In the genomic region with DNA sequence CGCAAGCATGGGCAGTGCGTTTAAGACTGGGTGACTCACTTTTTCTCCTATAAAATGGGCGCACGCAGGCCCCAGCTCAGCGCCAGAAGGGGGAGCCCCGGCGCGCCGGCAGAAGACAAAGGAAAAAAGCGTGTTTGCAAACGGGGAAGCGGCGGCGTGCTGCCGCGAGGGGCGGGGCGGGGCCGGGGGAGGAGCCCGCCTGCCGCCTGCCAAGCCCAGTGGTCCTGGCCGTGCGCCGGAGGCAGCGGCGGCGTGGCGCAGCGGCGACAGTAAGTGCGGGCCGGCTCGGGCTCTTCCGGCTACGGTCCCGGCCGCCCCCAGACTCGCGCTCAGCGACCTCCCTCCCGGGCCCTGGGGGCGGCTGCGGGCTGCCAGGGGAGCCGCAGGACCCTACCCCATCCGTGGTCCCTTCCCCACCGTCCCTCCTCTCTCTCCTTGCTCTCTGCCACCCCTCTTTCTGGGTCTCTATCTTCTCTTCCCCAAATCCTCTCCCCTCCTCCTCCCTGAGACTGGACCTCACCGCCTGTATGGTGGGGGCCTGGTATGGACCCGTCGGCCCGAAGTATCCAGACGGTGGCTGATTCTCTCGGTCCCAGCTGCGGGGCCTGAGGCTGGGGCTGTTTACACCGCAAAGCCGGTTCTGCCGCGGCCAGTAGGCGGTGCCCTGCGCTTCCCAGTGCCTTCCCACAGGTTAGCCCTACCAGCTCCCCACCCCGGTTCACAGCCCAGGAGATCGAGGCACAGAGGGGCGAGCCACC, we compare ENCODE assay signal across 1 cellular context.
TF ChIP-seq lines count a peak whose summit lies in the region.

A gene (plus strand): TSS at position 218 of the 758 bp plus-strand sequence. CDS start 51 bp downstream, at position 269.

TF ChIP-seq in K562, 482 proteins besides CTCF, POLR2A, EP300 and RAD21 (continued from another document and continues in another):
- TF ChIP-seq, protein P1, sequence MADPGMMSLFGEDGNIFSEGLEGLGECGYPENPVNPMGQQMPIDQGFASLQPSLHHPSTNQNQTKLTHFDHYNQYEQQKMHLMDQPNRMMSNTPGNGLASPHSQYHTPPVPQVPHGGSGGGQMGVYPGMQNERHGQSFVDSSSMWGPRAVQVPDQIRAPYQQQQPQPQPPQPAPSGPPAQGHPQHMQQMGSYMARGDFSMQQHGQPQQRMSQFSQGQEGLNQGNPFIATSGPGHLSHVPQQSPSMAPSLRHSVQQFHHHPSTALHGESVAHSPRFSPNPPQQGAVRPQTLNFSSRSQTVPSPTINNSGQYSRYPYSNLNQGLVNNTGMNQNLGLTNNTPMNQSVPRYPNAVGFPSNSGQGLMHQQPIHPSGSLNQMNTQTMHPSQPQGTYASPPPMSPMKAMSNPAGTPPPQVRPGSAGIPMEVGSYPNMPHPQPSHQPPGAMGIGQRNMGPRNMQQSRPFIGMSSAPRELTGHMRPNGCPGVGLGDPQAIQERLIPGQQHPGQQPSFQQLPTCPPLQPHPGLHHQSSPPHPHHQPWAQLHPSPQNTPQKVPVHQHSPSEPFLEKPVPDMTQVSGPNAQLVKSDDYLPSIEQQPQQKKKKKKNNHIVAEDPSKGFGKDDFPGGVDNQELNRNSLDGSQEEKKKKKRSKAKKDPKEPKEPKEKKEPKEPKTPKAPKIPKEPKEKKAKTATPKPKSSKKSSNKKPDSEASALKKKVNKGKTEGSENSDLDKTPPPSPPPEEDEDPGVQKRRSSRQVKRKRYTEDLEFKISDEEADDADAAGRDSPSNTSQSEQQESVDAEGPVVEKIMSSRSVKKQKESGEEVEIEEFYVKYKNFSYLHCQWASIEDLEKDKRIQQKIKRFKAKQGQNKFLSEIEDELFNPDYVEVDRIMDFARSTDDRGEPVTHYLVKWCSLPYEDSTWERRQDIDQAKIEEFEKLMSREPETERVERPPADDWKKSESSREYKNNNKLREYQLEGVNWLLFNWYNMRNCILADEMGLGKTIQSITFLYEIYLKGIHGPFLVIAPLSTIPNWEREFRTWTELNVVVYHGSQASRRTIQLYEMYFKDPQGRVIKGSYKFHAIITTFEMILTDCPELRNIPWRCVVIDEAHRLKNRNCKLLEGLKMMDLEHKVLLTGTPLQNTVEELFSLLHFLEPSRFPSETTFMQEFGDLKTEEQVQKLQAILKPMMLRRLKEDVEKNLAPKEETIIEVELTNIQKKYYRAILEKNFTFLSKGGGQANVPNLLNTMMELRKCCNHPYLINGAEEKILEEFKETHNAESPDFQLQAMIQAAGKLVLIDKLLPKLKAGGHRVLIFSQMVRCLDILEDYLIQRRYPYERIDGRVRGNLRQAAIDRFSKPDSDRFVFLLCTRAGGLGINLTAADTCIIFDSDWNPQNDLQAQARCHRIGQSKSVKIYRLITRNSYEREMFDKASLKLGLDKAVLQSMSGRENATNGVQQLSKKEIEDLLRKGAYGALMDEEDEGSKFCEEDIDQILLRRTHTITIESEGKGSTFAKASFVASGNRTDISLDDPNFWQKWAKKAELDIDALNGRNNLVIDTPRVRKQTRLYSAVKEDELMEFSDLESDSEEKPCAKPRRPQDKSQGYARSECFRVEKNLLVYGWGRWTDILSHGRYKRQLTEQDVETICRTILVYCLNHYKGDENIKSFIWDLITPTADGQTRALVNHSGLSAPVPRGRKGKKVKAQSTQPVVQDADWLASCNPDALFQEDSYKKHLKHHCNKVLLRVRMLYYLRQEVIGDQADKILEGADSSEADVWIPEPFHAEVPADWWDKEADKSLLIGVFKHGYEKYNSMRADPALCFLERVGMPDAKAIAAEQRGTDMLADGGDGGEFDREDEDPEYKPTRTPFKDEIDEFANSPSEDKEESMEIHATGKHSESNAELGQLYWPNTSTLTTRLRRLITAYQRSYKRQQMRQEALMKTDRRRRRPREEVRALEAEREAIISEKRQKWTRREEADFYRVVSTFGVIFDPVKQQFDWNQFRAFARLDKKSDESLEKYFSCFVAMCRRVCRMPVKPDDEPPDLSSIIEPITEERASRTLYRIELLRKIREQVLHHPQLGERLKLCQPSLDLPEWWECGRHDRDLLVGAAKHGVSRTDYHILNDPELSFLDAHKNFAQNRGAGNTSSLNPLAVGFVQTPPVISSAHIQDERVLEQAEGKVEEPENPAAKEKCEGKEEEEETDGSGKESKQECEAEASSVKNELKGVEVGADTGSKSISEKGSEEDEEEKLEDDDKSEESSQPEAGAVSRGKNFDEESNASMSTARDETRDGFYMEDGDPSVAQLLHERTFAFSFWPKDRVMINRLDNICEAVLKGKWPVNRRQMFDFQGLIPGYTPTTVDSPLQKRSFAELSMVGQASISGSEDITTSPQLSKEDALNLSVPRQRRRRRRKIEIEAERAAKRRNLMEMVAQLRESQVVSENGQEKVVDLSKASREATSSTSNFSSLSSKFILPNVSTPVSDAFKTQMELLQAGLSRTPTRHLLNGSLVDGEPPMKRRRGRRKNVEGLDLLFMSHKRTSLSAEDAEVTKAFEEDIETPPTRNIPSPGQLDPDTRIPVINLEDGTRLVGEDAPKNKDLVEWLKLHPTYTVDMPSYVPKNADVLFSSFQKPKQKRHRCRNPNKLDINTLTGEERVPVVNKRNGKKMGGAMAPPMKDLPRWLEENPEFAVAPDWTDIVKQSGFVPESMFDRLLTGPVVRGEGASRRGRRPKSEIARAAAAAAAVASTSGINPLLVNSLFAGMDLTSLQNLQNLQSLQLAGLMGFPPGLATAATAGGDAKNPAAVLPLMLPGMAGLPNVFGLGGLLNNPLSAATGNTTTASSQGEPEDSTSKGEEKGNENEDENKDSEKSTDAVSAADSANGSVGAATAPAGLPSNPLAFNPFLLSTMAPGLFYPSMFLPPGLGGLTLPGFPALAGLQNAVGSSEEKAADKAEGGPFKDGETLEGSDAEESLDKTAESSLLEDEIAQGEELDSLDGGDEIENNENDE (IDR thresholded peaks at IDR 0.05; ENCODE audit: low read depth, low read length): no peak
- TF ChIP-seq ZNF785 (CRISPR knock-in tag; IDR thresholded peaks at IDR 0.05) (no peak), ZFP36 (IDR thresholded peaks at IDR 0.05; ENCODE audit: low read depth, low read length, partially characterized antibody) (no peak), ZNF41 (CRISPR knock-in tag; conservative IDR thresholded peaks at IDR 0.05) (no peak), ZNF695 (CRISPR knock-in tag; IDR thresholded peaks at IDR 0.05) (no peak), PTRF (tag; IDR thresholded peaks at IDR 0.05) (no peak), SLC30A9 (CRISPR knock-in tag; IDR thresholded peaks at IDR 0.05) (no peak), NUFIP1 (IDR thresholded peaks at IDR 0.05; ENCODE audit: partially characterized antibody) (no peak), GABPB1 (CRISPR knock-in tag; IDR thresholded peaks at IDR 0.05) (peak; percentile 74), ERF (CRISPR knock-in tag; IDR thresholded peaks at IDR 0.05) (no peak), ZNF707 (CRISPR knock-in tag; conservative IDR thresholded peaks at IDR 0.05) (no peak), COPS2 (conservative IDR thresholded peaks at IDR 0.05) (no peak), KLF1 (tag; IDR thresholded peaks at IDR 0.05) (no peak), NCOA4 (IDR thresholded peaks at IDR 0.05; ENCODE audit: partially characterized antibody) (no peak), CBFA2T2 (conservative IDR thresholded peaks at IDR 0.05) (no peak), DNMT1 (IDR thresholded peaks at IDR 0.05) (no peak), ZKSCAN3 (CRISPR knock-in tag; IDR thresholded peaks at IDR 0.05) (no peak), ZNF431 (CRISPR knock-in tag; IDR thresholded peaks at IDR 0.05) (peak; percentile 52), CBX8 (IDR thresholded peaks at IDR 0.05; ENCODE audit: borderline replicate concordance, extremely low read depth, low read depth, low read length, poor library complexity, severe bottlenecking) (no peak), NFXL1 (CRISPR knock-in tag; IDR thresholded peaks at IDR 0.05) (no peak), SMARCE1 (IDR thresholded peaks at IDR 0.05) (peak; percentile 75; the same call in 1 of the 2 replicates), TAF9B (IDR thresholded peaks at IDR 0.05; ENCODE audit: partially characterized antibody) (no peak), MAFG (tag; conservative IDR thresholded peaks at IDR 0.05) (no peak), KAT2B (IDR thresholded peaks at IDR 0.05; ENCODE audit: low read depth, low read length) (no peak), RBM39 (optimal IDR thresholded peaks at IDR 0.05; ENCODE audit: low read depth, low read length) (no peak), DDX20 (tag; IDR thresholded peaks at IDR 0.05; ENCODE audit: low read depth) (no peak), BRD4 (IDR thresholded peaks at IDR 0.05) (no peak), TARDBP (IDR thresholded peaks at IDR 0.05) (no peak; the same call in 1 of the 2 replicates), BHLHE40 (IDR thresholded peaks at IDR 0.05; ENCODE audit: low read length) (0 out of 2 replicates have a peak, but pooled peaks have one; percentile 45), ATF1 (CRISPR knock-in tag; IDR thresholded peaks at IDR 0.05) (no peak), ATF1 (tag; IDR thresholded peaks at IDR 0.05) (peak; percentile 55; the same call in 1 of the 2 replicates), RBBP5 (IDR thresholded peaks at IDR 0.05; ENCODE audit: borderline replicate concordance, insufficient read depth, low read length, poor library complexity, severe bottlenecking) (peak; percentile 75), CBFA2T3 (IDR thresholded peaks at IDR 0.05) (no peak), ARID1B (IDR thresholded peaks at IDR 0.05) (peak; percentile 29), XRCC5 (IDR thresholded peaks at IDR 0.05; ENCODE audit: low read depth, low read length) (peak; percentile 42; the same call in 1 of the 2 replicates), BMI1 (IDR thresholded peaks at IDR 0.05; ENCODE audit: low read length) (no peak)
- TF ChIP-seq, protein P2, sequence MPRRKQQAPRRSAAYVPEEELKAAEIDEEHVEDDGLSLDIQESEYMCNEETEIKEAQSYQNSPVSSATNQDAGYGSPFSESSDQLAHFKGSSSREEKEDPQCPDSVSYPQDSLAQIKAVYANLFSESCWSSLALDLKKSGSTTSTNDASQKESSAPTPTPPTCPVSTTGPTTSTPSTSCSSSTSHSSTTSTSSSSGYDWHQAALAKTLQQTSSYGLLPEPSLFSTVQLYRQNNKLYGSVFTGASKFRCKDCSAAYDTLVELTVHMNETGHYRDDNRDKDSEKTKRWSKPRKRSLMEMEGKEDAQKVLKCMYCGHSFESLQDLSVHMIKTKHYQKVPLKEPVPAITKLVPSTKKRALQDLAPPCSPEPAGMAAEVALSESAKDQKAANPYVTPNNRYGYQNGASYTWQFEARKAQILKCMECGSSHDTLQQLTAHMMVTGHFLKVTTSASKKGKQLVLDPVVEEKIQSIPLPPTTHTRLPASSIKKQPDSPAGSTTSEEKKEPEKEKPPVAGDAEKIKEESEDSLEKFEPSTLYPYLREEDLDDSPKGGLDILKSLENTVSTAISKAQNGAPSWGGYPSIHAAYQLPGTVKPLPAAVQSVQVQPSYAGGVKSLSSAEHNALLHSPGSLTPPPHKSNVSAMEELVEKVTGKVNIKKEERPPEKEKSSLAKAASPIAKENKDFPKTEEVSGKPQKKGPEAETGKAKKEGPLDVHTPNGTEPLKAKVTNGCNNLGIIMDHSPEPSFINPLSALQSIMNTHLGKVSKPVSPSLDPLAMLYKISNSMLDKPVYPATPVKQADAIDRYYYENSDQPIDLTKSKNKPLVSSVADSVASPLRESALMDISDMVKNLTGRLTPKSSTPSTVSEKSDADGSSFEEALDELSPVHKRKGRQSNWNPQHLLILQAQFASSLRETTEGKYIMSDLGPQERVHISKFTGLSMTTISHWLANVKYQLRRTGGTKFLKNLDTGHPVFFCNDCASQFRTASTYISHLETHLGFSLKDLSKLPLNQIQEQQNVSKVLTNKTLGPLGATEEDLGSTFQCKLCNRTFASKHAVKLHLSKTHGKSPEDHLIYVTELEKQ (CRISPR knock-in tag; IDR thresholded peaks at IDR 0.05): no peak
- TF ChIP-seq, protein P3, sequence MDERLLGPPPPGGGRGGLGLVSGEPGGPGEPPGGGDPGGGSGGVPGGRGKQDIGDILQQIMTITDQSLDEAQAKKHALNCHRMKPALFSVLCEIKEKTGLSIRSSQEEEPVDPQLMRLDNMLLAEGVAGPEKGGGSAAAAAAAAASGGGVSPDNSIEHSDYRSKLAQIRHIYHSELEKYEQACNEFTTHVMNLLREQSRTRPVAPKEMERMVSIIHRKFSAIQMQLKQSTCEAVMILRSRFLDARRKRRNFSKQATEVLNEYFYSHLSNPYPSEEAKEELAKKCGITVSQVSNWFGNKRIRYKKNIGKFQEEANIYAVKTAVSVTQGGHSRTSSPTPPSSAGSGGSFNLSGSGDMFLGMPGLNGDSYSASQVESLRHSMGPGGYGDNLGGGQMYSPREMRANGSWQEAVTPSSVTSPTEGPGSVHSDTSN (CRISPR knock-in tag; IDR thresholded peaks at IDR 0.05; ENCODE audit: low read depth): no peak
- TF ChIP-seq, protein P3 (tag; conservative IDR thresholded peaks at IDR 0.05; ENCODE audit: low read depth): no peak
- TF ChIP-seq, protein P4, sequence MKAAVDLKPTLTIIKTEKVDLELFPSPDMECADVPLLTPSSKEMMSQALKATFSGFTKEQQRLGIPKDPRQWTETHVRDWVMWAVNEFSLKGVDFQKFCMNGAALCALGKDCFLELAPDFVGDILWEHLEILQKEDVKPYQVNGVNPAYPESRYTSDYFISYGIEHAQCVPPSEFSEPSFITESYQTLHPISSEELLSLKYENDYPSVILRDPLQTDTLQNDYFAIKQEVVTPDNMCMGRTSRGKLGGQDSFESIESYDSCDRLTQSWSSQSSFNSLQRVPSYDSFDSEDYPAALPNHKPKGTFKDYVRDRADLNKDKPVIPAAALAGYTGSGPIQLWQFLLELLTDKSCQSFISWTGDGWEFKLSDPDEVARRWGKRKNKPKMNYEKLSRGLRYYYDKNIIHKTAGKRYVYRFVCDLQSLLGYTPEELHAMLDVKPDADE (conservative IDR thresholded peaks at IDR 0.05; ENCODE audit: control insufficient read depth, low read depth, low read length): peak; percentile 75; the same call in 1 of the 2 replicates
- TF ChIP-seq, protein P5, sequence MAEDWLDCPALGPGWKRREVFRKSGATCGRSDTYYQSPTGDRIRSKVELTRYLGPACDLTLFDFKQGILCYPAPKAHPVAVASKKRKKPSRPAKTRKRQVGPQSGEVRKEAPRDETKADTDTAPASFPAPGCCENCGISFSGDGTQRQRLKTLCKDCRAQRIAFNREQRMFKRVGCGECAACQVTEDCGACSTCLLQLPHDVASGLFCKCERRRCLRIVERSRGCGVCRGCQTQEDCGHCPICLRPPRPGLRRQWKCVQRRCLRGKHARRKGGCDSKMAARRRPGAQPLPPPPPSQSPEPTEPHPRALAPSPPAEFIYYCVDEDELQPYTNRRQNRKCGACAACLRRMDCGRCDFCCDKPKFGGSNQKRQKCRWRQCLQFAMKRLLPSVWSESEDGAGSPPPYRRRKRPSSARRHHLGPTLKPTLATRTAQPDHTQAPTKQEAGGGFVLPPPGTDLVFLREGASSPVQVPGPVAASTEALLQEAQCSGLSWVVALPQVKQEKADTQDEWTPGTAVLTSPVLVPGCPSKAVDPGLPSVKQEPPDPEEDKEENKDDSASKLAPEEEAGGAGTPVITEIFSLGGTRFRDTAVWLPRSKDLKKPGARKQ (CRISPR knock-in tag; IDR thresholded peaks at IDR 0.05): no peak
